ENCODE assay signal across 11 cellular contexts in the genomic region with DNA sequence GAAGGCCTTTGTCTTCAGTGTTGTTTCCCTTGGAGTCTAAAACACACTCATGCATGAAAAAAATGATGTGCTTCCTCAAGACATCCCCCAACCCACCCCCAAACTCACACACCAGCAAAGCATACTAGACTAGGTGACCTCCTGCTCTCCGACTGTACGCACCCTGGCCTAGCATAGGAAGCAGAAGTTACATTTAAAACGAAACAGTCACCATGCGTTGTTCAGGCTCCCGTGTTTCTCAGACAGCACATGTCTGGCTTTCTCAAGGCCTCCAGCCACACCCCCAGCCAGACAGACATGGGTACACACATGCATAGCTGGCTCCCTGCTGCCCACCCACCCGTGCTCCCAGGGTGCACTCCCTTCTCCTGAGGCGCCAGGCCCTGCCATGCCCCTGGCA. TPM values are rescaled to one million over a fixed set of nuclear protein-coding genes. Genes with fewer than 3 reads are reported as not detected.
DNase-seq lines count a peak whose midpoint lies in the region; ATAC-seq and TF ChIP-seq lines count a peak whose summit lies in the region.
"Had no signal": no experiment of that assay in that cellular context is flagged by ENCODE, and none has a peak within 500 bp of the region (broad histone marks: within the 10 kb centered on the region; RNA-seq: fewer than 3 reads in every experiment).

No MANE protein-coding gene starts in this region.

- no peaks in the 10 kb centered on the region for H3K27me3 ChIP-seq in neuronal stem cell (ENCODE audit: control insufficient read depth in 3 of 3, insufficient read depth in 3 of 3, low read depth in 1 of 3, low read length in 3 of 3)

- H3K27ac ChIP-seq in neuronal stem cell (replicated peaks; ENCODE audit: low read length) = no peak overlapping the region

- H3K4me3 ChIP-seq in neuronal stem cell (ENCODE audit: low read length in 2 of 2) = no peak overlapping the region
- H3K4me3 ChIP-seq: lung had no signal

- no peak overlapping the region for H3K4me3 Mint-ChIP-seq in activated naive CD8-positive, alpha-beta T cell

- H2AFZ ChIP-seq in neuronal stem cell (ENCODE audit: low read length) = no peak overlapping the region

- peaks cover 5% of the 10 kb centered on the region for H3K36me3 Mint-ChIP-seq in activated naive CD8-positive, alpha-beta T cell

- no CpG with 5 or more reads among the region's 7 CpGs for WGBS in neuronal stem cell (ENCODE audit: extremely low coverage in 2 of 2, insufficient read length in 2 of 2, insufficient replicate concordance in 1 of 2), 2 donors

- H3K23ac ChIP-seq in neuronal stem cell (ENCODE audit: low read depth, low read length, poor library complexity) = no peak overlapping the region

- peaks cover 0 to 58% of the 10 kb centered on the region in 2 donors for H3K36me3 ChIP-seq in neuronal stem cell (replicated peaks in 1 of 2; ENCODE audit: control insufficient read depth in 2 of 2, insufficient read depth in 2 of 2, low read length in 2 of 2)

- H3K9me3 Mint-ChIP-seq in activated naive CD8-positive, alpha-beta T cell (ENCODE audit: low read depth) = no peaks in the 10 kb centered on the region

- H3K18ac ChIP-seq in neuronal stem cell (ENCODE audit: low read length) = no peak overlapping the region

- H3K27ac Mint-ChIP-seq in activated naive CD8-positive, alpha-beta T cell = peak overlapping the region; percentile 91

- no peak overlapping the region for H3K4me2 ChIP-seq in neuronal stem cell (ENCODE audit: insufficient read depth, low read length, poor library complexity, severe bottlenecking)

- H4K8ac ChIP-seq in neuronal stem cell (ENCODE audit: low read depth, low read length) = no peak overlapping the region

- no peak overlapping the region for H2AK5ac ChIP-seq in neuronal stem cell (ENCODE audit: low read depth, low read length)

- H3K9me3 ChIP-seq in neuronal stem cell (replicated peaks in 1 of 2; ENCODE audit: control insufficient read depth in 2 of 2, insufficient read depth in 1 of 2, low read depth in 1 of 2, low read length in 2 of 2) = no peaks in the 10 kb centered on the region

- H3K9ac ChIP-seq in neuronal stem cell (ENCODE audit: low read depth, low read length, poor library complexity) = no peak overlapping the region

- H3K27me3 Mint-ChIP-seq in activated naive CD8-positive, alpha-beta T cell = no peaks in the 10 kb centered on the region

- no peak overlapping the region for H4K91ac ChIP-seq in neuronal stem cell (ENCODE audit: low read depth, low read length, poor library complexity)

- no peaks in the 10 kb centered on the region for H3K79me1 ChIP-seq in neuronal stem cell (ENCODE audit: low read depth, low read length)

- ATAC-seq in GM18511 (IDR thresholded peaks at IDR 0.05; ENCODE audit: unreplicated experiment) (peak; percentile 78), HG02763 (IDR thresholded peaks at IDR 0.05; ENCODE audit: unreplicated experiment) (peak; percentile 58), GM18909 (IDR thresholded peaks at IDR 0.05; ENCODE audit: poor library complexity, unreplicated experiment) (no peak)

- H2BK120ac ChIP-seq in neuronal stem cell (ENCODE audit: low read depth, low read length) = no peak overlapping the region

- TF ChIP-seq POLR2A in erythroblast (IDR thresholded peaks at IDR 0.05; ENCODE audit: low read length) = no peak

- no peak overlapping the region for H2BK5ac ChIP-seq in neuronal stem cell (ENCODE audit: low read length)

- H3K4me1 Mint-ChIP-seq in activated naive CD8-positive, alpha-beta T cell (ENCODE audit: low read depth) = peaks cover 67% of the 10 kb centered on the region

- no peak overlapping the region for H3K4ac ChIP-seq in neuronal stem cell (ENCODE audit: low read length)

- DNase-seq in neuronal stem cell (ENCODE audit: low spot score) (no peak), iPS-NIHi11 (ENCODE audit: low spot score) (no peak), erythroblast (lab: John Stamatoyannopoulos, UW) (no peak), RKO (ENCODE audit: low spot score) (no peak)
- DNase-seq: activated effector memory CD4-positive, alpha-beta T cell treated with Interleukin-2 at 50 U/mL for 16 hours; NCI-H1048 had no signal

- peaks cover 0 to 4% of the 10 kb centered on the region in 2 donors for H3K4me1 ChIP-seq in neuronal stem cell (ENCODE audit: control insufficient read depth in 2 of 2, insufficient read depth in 1 of 2, low read depth in 1 of 2, low read length in 2 of 2)

- H3K14ac ChIP-seq in neuronal stem cell (ENCODE audit: low read length) = peak overlapping the region; percentile 25

- no peak overlapping the region for H2BK12ac ChIP-seq in neuronal stem cell (ENCODE audit: low read length)

- no peak overlapping the region for H2BK15ac ChIP-seq in neuronal stem cell (ENCODE audit: low read length)

RNA-seq across cellular contexts. Expression of a gene that starts 28.7 kb away (rescaled TPM):
- polyA plus RNA-seq in neuronal stem cell (2013, experiment 1 of 2) = 0.01 TPM
- polyA plus RNA-seq in neuronal stem cell (2013, experiment 2 of 2) = not detected
